Comparison of ENCODE assay signal across 6 cellular contexts in genomic region chr1:84920159-84920558, GRCh38. TPM values are rescaled to one million over a fixed set of nuclear protein-coding genes. Genes with fewer than 3 reads are reported as not detected.
"Had no signal": no experiment of that assay in that cellular context is flagged by ENCODE, and none has a peak within 500 bp of the region (broad histone marks: within the 10 kb centered on the region; RNA-seq: fewer than 3 reads in every experiment).

No MANE protein-coding gene starts in this region.

- DNase-seq: GM23248, H7, IMR-90 had no signal

- H3K36me3 ChIP-seq: HAP-1 had no signal

- H3K4me1 ChIP-seq: HAP-1 had no signal

- H2AFZ ChIP-seq: GM23248 had no signal

- H3K9me3 ChIP-seq: HAP-1 had no signal

- H3K27ac ChIP-seq: GM23248 had no signal

- H3K4me3 ChIP-seq: GM23248, HAP-1, K562 had no signal

RNA-seq across cellular contexts. Expression of gene LPAR3, which starts 27.2 kb away (rescaled TPM):
- total RNA-seq: HT-29 had no signal
- polyA plus RNA-seq: GM23248, K562 had no signal
